In the genomic region with DNA sequence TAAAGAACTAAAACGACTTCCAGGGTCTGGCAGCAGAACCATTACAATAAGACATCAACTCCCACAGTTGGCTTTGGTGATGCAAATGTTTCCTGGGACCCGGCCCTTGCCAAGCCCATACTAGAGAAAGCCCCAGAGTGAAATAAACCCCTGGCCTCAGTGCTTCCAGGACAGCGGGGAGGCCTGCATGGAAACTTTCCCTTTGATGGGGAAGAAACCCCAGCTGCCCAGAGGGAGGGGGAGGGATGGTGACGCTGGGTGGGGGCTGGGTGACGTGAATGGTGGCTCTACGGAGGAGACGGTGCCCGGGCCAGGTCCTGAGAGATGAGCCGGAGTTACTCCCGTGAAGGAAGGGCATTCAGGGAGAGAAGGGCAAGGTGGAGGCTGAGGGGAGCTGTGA, we compare ENCODE assay signal across 19 cellular contexts. TPM values are rescaled to one million over a fixed set of nuclear protein-coding genes. Genes with fewer than 3 reads are reported as not detected.
"Had no signal": no experiment of that assay in that cellular context is flagged by ENCODE, and none has a peak within 500 bp of the region (broad histone marks: within the 10 kb centered on the region; RNA-seq: fewer than 3 reads in every experiment).

No MANE protein-coding gene starts in this region.

- H3K9me3 Mint-ChIP-seq: activated CD4-positive, alpha-beta T cell treated with anti-CD3 and anti-CD28 coated beads, Interleukin-2, amount 10 ng/mL, durations not matched to agents 24 days and 14 days; activated CD8-positive, alpha-beta T cell treated with anti-CD3 and anti-CD28 coated beads for 36 hours; activated naive CD8-positive, alpha-beta T cell treated with anti-CD3 and anti-CD28 coated beads, Interleukin-2, amount 10 ng/mL, durations not matched to agents 7 days and 5 days; activated T-helper 17 cell treated with anti-CD3 and anti-CD28 coated beads, Interleukin-2, amount 50 U/mL, for 72 hours; natural killer cell treated with Interleukin-12 subunit alpha and Interleukin-12 subunit beta and Interleukin-15 and Interleukin-18, amount 100 ng/mL, for 72 hours had no signal

- H3K27me3 ChIP-seq: body of pancreas, hepatocyte, thyroid gland had no signal

- DNase-seq: activated CD4-positive, alpha-beta T cell treated with anti-CD3 and anti-CD28 coated beads, Interleukin-2, amount 10 ng/mL, durations not matched to agents 24 days and 14 days; activated CD8-positive, alpha-beta T cell treated with anti-CD3 and anti-CD28 coated beads for 36 hours; activated naive CD4-positive, alpha-beta T cell; activated naive CD8-positive, alpha-beta T cell treated with anti-CD3 and anti-CD28 coated beads, Interleukin-2, amount 10 ng/mL, durations not matched to agents 7 days and 5 days; activated T-cell treated with anti-CD3 and anti-CD28 coated beads, Interleukin-2, amount 50 U/mL, for 1 hour; body of pancreas; caudate nucleus; dorsolateral prefrontal cortex; foreskin fibroblast; left colon; stimulated activated naive CD4-positive, alpha-beta T cell; T1000; thyroid gland had no signal

- H3K36me3 ChIP-seq: thyroid gland had no signal

- H3K4me1 Mint-ChIP-seq: activated CD4-positive, alpha-beta T cell treated with anti-CD3 and anti-CD28 coated beads, Interleukin-2, amount 10 ng/mL, durations not matched to agents 24 days and 14 days; activated naive CD8-positive, alpha-beta T cell treated with anti-CD3 and anti-CD28 coated beads, Interleukin-2, amount 10 ng/mL, durations not matched to agents 7 days and 5 days; activated T-helper 17 cell treated with anti-CD3 and anti-CD28 coated beads, Interleukin-2, amount 50 U/mL, for 72 hours had no signal

- H3K4me1 ChIP-seq: body of pancreas, thyroid gland had no signal

- H3K27ac ChIP-seq: body of pancreas, dorsolateral prefrontal cortex, epithelial cell of prostate, hepatocyte, thyroid gland had no signal

- H3K4me3 Mint-ChIP-seq: activated CD4-positive, alpha-beta T cell treated with anti-CD3 and anti-CD28 coated beads, Interleukin-2, amount 10 ng/mL, durations not matched to agents 24 days and 14 days; activated CD8-positive, alpha-beta T cell treated with anti-CD3 and anti-CD28 coated beads for 36 hours; activated naive CD8-positive, alpha-beta T cell treated with anti-CD3 and anti-CD28 coated beads, Interleukin-2, amount 10 ng/mL, durations not matched to agents 7 days and 5 days; activated T-helper 17 cell treated with anti-CD3 and anti-CD28 coated beads, Interleukin-2, amount 50 U/mL, for 72 hours; natural killer cell treated with Interleukin-12 subunit alpha and Interleukin-12 subunit beta and Interleukin-15 and Interleukin-18, amount 100 ng/mL, for 72 hours had no signal

- H3K36me3 Mint-ChIP-seq: activated naive CD8-positive, alpha-beta T cell treated with anti-CD3 and anti-CD28 coated beads, Interleukin-2, amount 10 ng/mL, durations not matched to agents 7 days and 5 days; natural killer cell treated with Interleukin-12 subunit alpha and Interleukin-12 subunit beta and Interleukin-15 and Interleukin-18, amount 100 ng/mL, for 72 hours had no signal

- ATAC-seq: activated CD8-positive, alpha-beta T cell treated with anti-CD3 and anti-CD28 coated beads for 36 hours; activated T-helper 17 cell treated with anti-CD3 and anti-CD28 coated beads, Interleukin-2, amount 50 U/mL, for 72 hours; body of pancreas; left colon; natural killer cell treated with Interleukin-12 subunit alpha and Interleukin-12 subunit beta and Interleukin-15 and Interleukin-18, amount 100 ng/mL, for 72 hours had no signal

- H3K27ac Mint-ChIP-seq: activated CD4-positive, alpha-beta T cell treated with anti-CD3 and anti-CD28 coated beads, Interleukin-2, amount 10 ng/mL, durations not matched to agents 24 days and 14 days; activated CD8-positive, alpha-beta T cell treated with anti-CD3 and anti-CD28 coated beads for 36 hours; activated naive CD8-positive, alpha-beta T cell treated with anti-CD3 and anti-CD28 coated beads, Interleukin-2, amount 10 ng/mL, durations not matched to agents 7 days and 5 days; activated T-helper 17 cell treated with anti-CD3 and anti-CD28 coated beads, Interleukin-2, amount 50 U/mL, for 72 hours; natural killer cell treated with Interleukin-12 subunit alpha and Interleukin-12 subunit beta and Interleukin-15 and Interleukin-18, amount 100 ng/mL, for 72 hours had no signal

- H3K4me3 ChIP-seq: body of pancreas, dorsolateral prefrontal cortex, hepatocyte, lung, thyroid gland had no signal

- H3K9me3 ChIP-seq: body of pancreas, thyroid gland had no signal

RNA-seq across cellular contexts. Expression of gene INHBB, which starts 27.5 kb away (rescaled TPM):
- total RNA-seq: activated CD4-positive, alpha-beta T cell treated with anti-CD3 and anti-CD28 coated beads, Interleukin-2, amount 10 ng/mL, durations not matched to agents 24 days and 14 days; activated CD8-positive, alpha-beta T cell treated with anti-CD3 and anti-CD28 coated beads for 36 hours; activated naive CD8-positive, alpha-beta T cell treated with anti-CD3 and anti-CD28 coated beads, Interleukin-2, amount 10 ng/mL, durations not matched to agents 7 days and 5 days; activated T-helper 17 cell treated with anti-CD3 and anti-CD28 coated beads, Interleukin-2, amount 50 U/mL, for 72 hours; natural killer cell treated with Interleukin-12 subunit alpha and Interleukin-12 subunit beta and Interleukin-15 and Interleukin-18, amount 100 ng/mL, for 72 hours; T-helper 1 cell treated with Interleukin-12 subunit alpha and Interleukin-12 subunit beta and Interleukin-4 antibody, amounts not matched to agents 30 ng/mL and 1 ng/mL, for 36 hours had no signal
